Comparison of ENCODE assay signal across 8 cellular contexts in genomic region chr19:11090014-11090263, GRCh38. TPM values are rescaled to one million over a fixed set of nuclear protein-coding genes. Genes with fewer than 3 reads are reported as not detected.
DNase-seq lines count a peak whose midpoint lies in the region; ATAC-seq, FAIRE-seq and TF ChIP-seq lines count a peak whose summit lies in the region.
"Not testable (repeated sequence)": the region's sequence is repeated elsewhere in the genome, so short reads cannot be mapped to it uniquely, and the experiment has no call there.

No MANE protein-coding gene starts in this region.

- FAIRE-seq in bronchial epithelial cell (lab: Jason Lieb, UNC): not testable (repeated sequence)

- CTCF ChIA-PET in activated CD4-positive, alpha-beta T cell treated with anti-CD3 and anti-CD28 coated beads, Interleukin-2, amount 10 ng/mL, durations not matched to agents 7 days and 5 days (lab: Charles Lee): interaction anchor here (1.0 to 1.6 kb wide), 2 partner anchors 70 to 110 kb away, joined by 4 to 5 read pairs; no protein-coding TSS in a partner anchor

- H4K20me1 ChIP-seq in Loucy (ENCODE audit: insufficient read depth, low read length, poor library complexity, severe bottlenecking): peaks cover 44% of the 10 kb centered on the region
- H4K20me1 ChIP-seq in smooth muscle cell (ENCODE audit: low read depth): peaks cover 46% of the 10 kb centered on the region

- peak; percentile 8 for ATAC-seq in GM21717 (IDR thresholded peaks at IDR 0.05; ENCODE audit: unreplicated experiment)
- ATAC-seq in heart left ventricle: not testable (repeated sequence)

- H3K27me3 Mint-ChIP-seq in activated CD4-positive, alpha-beta T cell treated with anti-CD3 and anti-CD28 coated beads, Interleukin-2, amount 10 ng/mL, durations not matched to agents 7 days and 5 days: not testable (repeated sequence)

- not testable (repeated sequence) for H3K9me2 ChIP-seq in Loucy (replicated peaks; ENCODE audit: low read depth, low read length)

- peak overlapping the region; percentile 98 for H3K9ac ChIP-seq in Loucy (ENCODE audit: low read depth, low read length, poor library complexity, severe bottlenecking)
- H3K9ac ChIP-seq in muscle layer of colon (ENCODE audit: low read length): not testable (repeated sequence)
- peak overlapping the region; percentile 99 for H3K9ac ChIP-seq in smooth muscle cell (ENCODE audit: low read depth)

- H3K4me1 Mint-ChIP-seq in activated CD4-positive, alpha-beta T cell treated with anti-CD3 and anti-CD28 coated beads, Interleukin-2, amount 10 ng/mL, durations not matched to agents 7 days and 5 days: peaks cover 56% of the 10 kb centered on the region

- peaks cover 39% of the 10 kb centered on the region for H3K36me3 Mint-ChIP-seq in activated CD4-positive, alpha-beta T cell treated with anti-CD3 and anti-CD28 coated beads, Interleukin-2, amount 10 ng/mL, durations not matched to agents 7 days and 5 days (ENCODE audit: low read depth)

- H3K27ac ChIP-seq in heart left ventricle: peak overlapping the region; percentile 60 to 99 (median 96)
- peak overlapping the region; percentile 8 for H3K27ac ChIP-seq in muscle layer of colon (ENCODE audit: low read depth, low read length)
- H3K27ac ChIP-seq in smooth muscle cell (ENCODE audit: low read depth): peak overlapping the region; percentile 98

- H3K27me3 ChIP-seq in Loucy (ENCODE audit: insufficient read depth, low read length, poor library complexity, severe bottlenecking): peaks cover 11% of the 10 kb centered on the region
- not testable (repeated sequence) for H3K27me3 ChIP-seq in bronchial epithelial cell (ENCODE audit: control insufficient read depth, insufficient read depth, low read length); heart left ventricle; muscle layer of colon (ENCODE audit: control insufficient read depth in 1 of 2, insufficient read depth in 2 of 2, low read length in 2 of 2); smooth muscle cell (ENCODE audit: low read depth)

- H3K4me1 ChIP-seq in Loucy (ENCODE audit: insufficient read depth, low read length, poor library complexity, severe bottlenecking): peaks cover 42% of the 10 kb centered on the region
- H3K4me1 ChIP-seq in heart left ventricle: peaks cover 0 to 75% (median 46%) of the 10 kb centered on the region in 12 donors
- peaks cover 42% of the 10 kb centered on the region for H3K4me1 ChIP-seq in muscle layer of colon (ENCODE audit: insufficient read depth, low read length)
- peaks cover 19% of the 10 kb centered on the region for H3K4me1 ChIP-seq in smooth muscle cell (ENCODE audit: low read depth)

- POLR2A ChIA-PET in activated CD4-positive, alpha-beta T cell treated with anti-CD3 and anti-CD28 coated beads, Interleukin-2, amount 10 ng/mL, durations not matched to agents 7 days and 5 days (lab: Charles Lee): not testable (repeated sequence)

- not testable (repeated sequence) for TF ChIP-seq POLR2A in heart left ventricle (IDR thresholded peaks at IDR 0.05)

- H2AFZ ChIP-seq in Loucy (ENCODE audit: low read length); smooth muscle cell (ENCODE audit: low read depth): not testable (repeated sequence)

- not testable (repeated sequence) for TF ChIP-seq CTCF in AG09309 (IDR thresholded peaks at IDR 0.05; ENCODE audit: control insufficient read depth, insufficient read depth, low read depth, low read length, missing control alignments); Loucy (conservative IDR thresholded peaks at IDR 0.05; ENCODE audit: low read length); bronchial epithelial cell (IDR thresholded peaks at IDR 0.05; ENCODE audit: insufficient read depth, low read length, severe bottlenecking); heart left ventricle (IDR thresholded peaks at IDR 0.05); smooth muscle cell (IDR thresholded peaks at IDR 0.05; ENCODE audit: borderline replicate concordance, insufficient read depth, poor library complexity, severe bottlenecking)

- H3K36me3 ChIP-seq in Loucy (ENCODE audit: insufficient read depth, low read length) (peaks cover 16% of the 10 kb centered on the region; the same call in 1 of the 2 replicates), bronchial epithelial cell (ENCODE audit: control insufficient read depth, insufficient read depth, low read length) (peaks cover 12% of the 10 kb centered on the region), heart left ventricle (peaks cover 0 to 13% (median 0%) of the 10 kb centered on the region in 9 donors)
- H3K36me3 ChIP-seq in muscle layer of colon (ENCODE audit: insufficient read depth, low read length); smooth muscle cell (ENCODE audit: low read depth): not testable (repeated sequence)

- H3K4me2 ChIP-seq in Loucy (ENCODE audit: low read depth, low read length, poor library complexity, severe bottlenecking) (peak overlapping the region; percentile 84), smooth muscle cell (peak overlapping the region; percentile 85)

- H3K79me2 ChIP-seq in Loucy (ENCODE audit: insufficient read depth, low read length) (peaks cover 64% of the 10 kb centered on the region), smooth muscle cell (ENCODE audit: low read depth) (peaks cover 56% of the 10 kb centered on the region)

- DNase-seq in AG09309 (ENCODE audit: low read depth); bronchial epithelial cell (ENCODE audit: low read depth); heart left ventricle; smooth muscle cell (lab: John Stamatoyannopoulos, UW; ENCODE audit: unreplicated experiment): not testable (repeated sequence)
- DNase-seq in activated CD4-positive, alpha-beta T cell treated with anti-CD3 and anti-CD28 coated beads, Interleukin-2, amount 10 ng/mL, durations not matched to agents 7 days and 5 days: peak; percentile 48

- H3K9me3 Mint-ChIP-seq in activated CD4-positive, alpha-beta T cell treated with anti-CD3 and anti-CD28 coated beads, Interleukin-2, amount 10 ng/mL, durations not matched to agents 7 days and 5 days: not testable (repeated sequence)

- not testable (repeated sequence) for H3F3A ChIP-seq in Loucy (ENCODE audit: low read depth)
- H3F3A ChIP-seq in smooth muscle cell (ENCODE audit: low read depth): peaks cover 15% of the 10 kb centered on the region

- 0 to 1% (median 0%) methylated on average over 11 to 15 of the region's 15 CpGs for WGBS in heart left ventricle, 4 donors
- WGBS in smooth muscle cell (ENCODE audit: low lambda C conversion rate): under 1% methylated on average over 15 of the region's 15 CpGs

- intact Hi-C loops in heart left ventricle (cut with DNase I): loop anchor here in 2 of 10 donors (5.0 kb wide), 1 partner anchor 53 kb away; no protein-coding TSS in a partner anchor

- H3K4me3 Mint-ChIP-seq in activated CD4-positive, alpha-beta T cell treated with anti-CD3 and anti-CD28 coated beads, Interleukin-2, amount 10 ng/mL, durations not matched to agents 7 days and 5 days: peak overlapping the region; percentile 97

- not testable (repeated sequence) for H3K9me3 ChIP-seq in Loucy (ENCODE audit: insufficient read depth, low read depth, low read length); heart left ventricle; muscle layer of colon (ENCODE audit: low read length); smooth muscle cell (replicated peaks; ENCODE audit: low read depth)

- H3K27ac Mint-ChIP-seq in activated CD4-positive, alpha-beta T cell treated with anti-CD3 and anti-CD28 coated beads, Interleukin-2, amount 10 ng/mL, durations not matched to agents 7 days and 5 days: peak overlapping the region; percentile 99

- H3K4me3 ChIP-seq in AG09309 (ENCODE audit: control insufficient read depth, low read depth, low read length): peak overlapping the region; percentile 64
- peak overlapping the region; percentile 92 for H3K4me3 ChIP-seq in Loucy (ENCODE audit: low read length, poor library complexity, severe bottlenecking)
- H3K4me3 ChIP-seq in bronchial epithelial cell (ENCODE audit: low read depth, low read length): peak overlapping the region; percentile 97
- H3K4me3 ChIP-seq in heart left ventricle: peak overlapping the region; percentile 57 to 82 (median 72)
- H3K4me3 ChIP-seq in muscle layer of colon (ENCODE audit: low read depth in 1 of 2, low read length in 2 of 2): peak overlapping the region; percentile 7 to 59
- peak overlapping the region; percentile 87 for H3K4me3 ChIP-seq in smooth muscle cell

RNA-seq across cellular contexts. Expression of gene LDLR, which starts 0.7 kb away (rescaled TPM):
- total RNA-seq in activated CD4-positive, alpha-beta T cell treated with anti-CD3 and anti-CD28 coated beads, Interleukin-2, amount 10 ng/mL, durations not matched to agents 7 days and 5 days: 10 to 100 TPM; 93.0 to 97.1 TPM
- 72.7 and 109 TPM in 2 replicates for total RNA-seq in bronchial epithelial cell
- total RNA-seq in heart left ventricle: 10 to 100 TPM in 8 of 9 donors, 1 to 10 TPM in 1; 4.3 to 30.9 (median 19.0) TPM
- 10 to 100 TPM in 1 of 2 donors, 1 to 10 TPM in 1; 4.5 to 45.9 TPM for polyA plus RNA-seq in heart left ventricle
- total RNA-seq in smooth muscle cell: 115 and 138 TPM in 2 replicates
- polyA plus RNA-seq in smooth muscle cell: 136 and 164 TPM in 2 replicates

Comparison
In these comparisons a context has a peak if more than half of its experiments do, and no peak if none do; other contexts are left out.
1. H3K4me3 ChIP-seq: peak in every context shown above with its lines; median percentile 97 in bronchial epithelial cell; 92 in Loucy; 87 in smooth muscle cell; 72 in heart left ventricle; 64 in AG09309; 33 in muscle layer of colon.
2. H3K27ac ChIP-seq: peak in every context shown above with its lines; median percentile 98 in smooth muscle cell; 96 in heart left ventricle; 8 in muscle layer of colon.